24 cellular contexts compared by ENCODE assay signal in genomic region chr15:43436395-43436794, GRCh38.
"Had no signal": no experiment of that assay in that cellular context is flagged by ENCODE, and none has a peak within 500 bp of the region (broad histone marks: within the 10 kb centered on the region; RNA-seq: fewer than 3 reads in every experiment).

No MANE protein-coding gene starts in this region.

- DNase-seq: cortex of kidney; effector CD8-positive, alpha-beta T cell; effector memory CD8-positive, alpha-beta T cell; endodermal cell; erythroblast; esophagus squamous epithelium; foreskin fibroblast; foreskin melanocyte; gastrocnemius medialis; glutamatergic neuron; head of caudate nucleus; heart right ventricle; hippocampal formation; left cardiac atrium; left lung; left ventricle myocardium superior; lower lobe of right lung; mesenchymal stem cell; mucosa of descending colon; naive B cell; naive thymus-derived CD8-positive, alpha-beta T cell had no signal

- H3K27ac Mint-ChIP-seq: dendritic cell treated with granulocyte-macrophage colony-stimulating factor and Interleukin-4, amounts not matched to agents 40 ng/mL and 50 ng/mL, for 4 days; effector memory CD8-positive, alpha-beta T cell; endodermal cell; mesothelial cell of epicardium; naive B cell had no signal

- H3K9me3 Mint-ChIP-seq: dendritic cell treated with granulocyte-macrophage colony-stimulating factor and Interleukin-4, amounts not matched to agents 40 ng/mL and 50 ng/mL, for 4 days; effector memory CD8-positive, alpha-beta T cell; endodermal cell; mesothelial cell of epicardium; naive B cell; naive thymus-derived CD8-positive, alpha-beta T cell had no signal

- H3K27me3 Mint-ChIP-seq: dendritic cell treated with granulocyte-macrophage colony-stimulating factor and Interleukin-4, amounts not matched to agents 40 ng/mL and 50 ng/mL, for 4 days; effector memory CD8-positive, alpha-beta T cell; naive B cell; naive thymus-derived CD8-positive, alpha-beta T cell had no signal

- H3K4me3 Mint-ChIP-seq: dendritic cell treated with granulocyte-macrophage colony-stimulating factor and Interleukin-4, amounts not matched to agents 40 ng/mL and 50 ng/mL, for 4 days; effector memory CD8-positive, alpha-beta T cell; endodermal cell; mesothelial cell of epicardium; naive B cell; naive thymus-derived CD8-positive, alpha-beta T cell had no signal

- ATAC-seq: effector memory CD8-positive, alpha-beta T cell; esophagus mucosa; gastrocnemius medialis; heart right ventricle; left cardiac atrium; left lung; left ventricle myocardium superior; lower lobe of right lung; mucosa of descending colon; naive thymus-derived CD8-positive, alpha-beta T cell had no signal

- H3K4me1 Mint-ChIP-seq: endodermal cell, mesothelial cell of epicardium, naive B cell had no signal
